Comparison of ENCODE assay signal across 10 cellular contexts in the genomic region with DNA sequence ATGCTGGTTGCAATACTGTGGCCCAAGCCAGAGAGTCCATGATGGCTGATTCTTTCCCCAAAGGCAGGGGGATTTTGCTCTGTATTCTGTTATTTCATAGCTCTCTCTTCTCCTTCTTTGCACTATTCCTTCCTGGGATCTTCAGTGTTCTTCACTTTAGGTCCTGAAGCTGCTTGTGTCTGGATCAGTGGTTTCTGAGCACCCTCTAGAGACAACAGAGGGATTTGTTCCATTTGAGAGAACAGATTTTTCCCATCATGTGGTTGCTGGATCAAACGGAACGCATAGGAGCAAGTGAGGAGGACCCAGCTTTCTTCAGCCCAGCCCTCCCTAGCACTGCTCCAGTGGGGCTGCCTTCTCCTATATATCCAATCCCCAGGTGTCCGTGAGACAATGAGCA.
A peak's percentile ranks its signal among the peaks of the same experiment; 100 is the strongest.
DNase-seq lines count a peak whose midpoint lies in the region; ATAC-seq and TF ChIP-seq lines count a peak whose summit lies in the region.
"Had no signal": no experiment of that assay in that cellular context is flagged by ENCODE, and none has a peak within 500 bp of the region (broad histone marks: within the 10 kb centered on the region; RNA-seq: fewer than 3 reads in every experiment).

No MANE protein-coding gene starts in this region.

- POLR2A ChIA-PET in PC-3 (lab: Charles Lee; ENCODE audit: unreplicated experiment), result no interaction called here

- no peaks in the 10 kb centered on the region for H3K36me3 Mint-ChIP-seq in nephron progenitor cell (ENCODE audit: low read depth)

- DNase-seq in DMS153 treated with DMSO at 0.1 percent for 48 hours (lab: John Stamatoyannopoulos, UW; ENCODE audit: unreplicated experiment) (peak; percentile 31), NCI-H1092 treated with DMSO at 0.1 percent for 48 hours (lab: John Stamatoyannopoulos, UW) (peak; percentile 60), choroid plexus epithelial cell (ENCODE audit: low read depth) (peak; percentile 1), nephron progenitor cell (no peak), PC-3 (no peak), brain microvascular endothelial cell (no peak)
- DNase-seq: activated T-cell treated with anti-CD3 and anti-CD28 coated beads, Interleukin-2, amount 50 U/mL, for 4 hours; stimulated activated CD4-positive, alpha-beta T cell treated with anti-CD3 and anti-CD28 coated beads, Interleukin-1b, Interleukin-23, amount 100 ng/mL, for 48 hours had no signal

- TF ChIP-seq CTCF in choroid plexus epithelial cell (conservative IDR thresholded peaks at IDR 0.05; ENCODE audit: low read depth, low read length) (no peak), nephron progenitor cell (IDR thresholded peaks at IDR 0.05) (peak; percentile 19), PC-3 (conservative IDR thresholded peaks at IDR 0.05; ENCODE audit: low read depth, low read length) (no peak), brain microvascular endothelial cell (IDR thresholded peaks at IDR 0.05; ENCODE audit: low read depth, low read length, missing control alignments) (no peak)

- H3K27ac Mint-ChIP-seq in nephron progenitor cell, result no peak overlapping the region

- no peaks in the 10 kb centered on the region for H4K20me1 ChIP-seq in PC-3 (ENCODE audit: low read length)

- peaks cover 5% of the 10 kb centered on the region for H3K9me3 Mint-ChIP-seq in nephron progenitor cell
- H3K9me3 Mint-ChIP-seq: activated T-cell treated with anti-CD3 and anti-CD28 coated beads, Interleukin-2, amount 50 U/mL, for 4 hours had no signal

- no peak overlapping the region for H3K4me3 Mint-ChIP-seq in nephron progenitor cell
- H3K4me3 Mint-ChIP-seq: activated T-cell treated with anti-CD3 and anti-CD28 coated beads, Interleukin-2, amount 50 U/mL, for 4 hours had no signal

- CTCF ChIA-PET in PC-3 (lab: Charles Lee), result no interaction called here

- ATAC-seq in HG02588 (IDR thresholded peaks at IDR 0.05; ENCODE audit: unreplicated experiment) (no peak), PC-3 (no peak), GM18867 (IDR thresholded peaks at IDR 0.05; ENCODE audit: unreplicated experiment) (no peak)
- ATAC-seq: activated T-cell treated with anti-CD3 and anti-CD28 coated beads, Interleukin-2, amount 50 U/mL, for 4 hours had no signal

- H3K4me1 Mint-ChIP-seq in nephron progenitor cell, result no peaks in the 10 kb centered on the region

- intact Hi-C loops in PC-3 (cut with micrococcal nuclease), result no loop called here

- no TSS peak for BruUV-seq in PC-3 (replicated peaks; lab: Mats Ljungman, UMichigan)

- H3K4me1 ChIP-seq in PC-3 (ENCODE audit: insufficient read depth, low read length), result no peaks in the 10 kb centered on the region

- H3K9me2 ChIP-seq in PC-3 (replicated peaks; ENCODE audit: low read length), result no peaks in the 10 kb centered on the region

- H3K27me3 Mint-ChIP-seq in nephron progenitor cell (ENCODE audit: low read depth, poor library complexity), result no peaks in the 10 kb centered on the region

- H3K9me3 ChIP-seq in PC-3 (ENCODE audit: low read length), result no peaks in the 10 kb centered on the region

- H3K27me3 ChIP-seq in PC-3 (ENCODE audit: low read length), result no peaks in the 10 kb centered on the region
- H3K27me3 ChIP-seq in brain microvascular endothelial cell (replicated peaks), result no peaks in the 10 kb centered on the region

- H3K79me2 ChIP-seq in PC-3 (ENCODE audit: low read length), result no peaks in the 10 kb centered on the region

- H3F3A ChIP-seq in PC-3 (ENCODE audit: low read length, unreplicated experiment), result no peaks in the 10 kb centered on the region

- H3K4me3 ChIP-seq in choroid plexus epithelial cell (ENCODE audit: low read depth, low read length) (no peak overlapping the region), PC-3 (ENCODE audit: low read length) (no peak overlapping the region), brain microvascular endothelial cell (ENCODE audit: low read depth, low read length) (no peak overlapping the region)

- H3K27ac ChIP-seq in PC-3 (ENCODE audit: low read length) (no peak overlapping the region), brain microvascular endothelial cell (no peak overlapping the region)

- H3K4me2 ChIP-seq in PC-3 (ENCODE audit: low read length), result no peak overlapping the region

- H3K9ac ChIP-seq in PC-3 (ENCODE audit: low read length), result no peak overlapping the region

- no peak overlapping the region for H2AFZ ChIP-seq in PC-3 (ENCODE audit: low read length)

- in situ Hi-C loops in brain microvascular endothelial cell (cut with HindIII; ENCODE audit: low pct_ligation_motif_present, low sequenced_read_pairs), result no loop called here

- no peaks in the 10 kb centered on the region for H3K36me3 ChIP-seq in PC-3 (ENCODE audit: low read depth, low read length)
- no peaks in the 10 kb centered on the region for H3K36me3 ChIP-seq in brain microvascular endothelial cell (replicated peaks)

Comparison
In these comparisons a context has a peak if more than half of its experiments do, and no peak if none do; other contexts are left out.
1. DNase-seq: peak in DMS153 treated with DMSO at 0.1 percent for 48 hours (single experiment), NCI-H1092 treated with DMSO at 0.1 percent for 48 hours (single experiment) and choroid plexus epithelial cell (single experiment); none in nephron progenitor cell (single experiment), PC-3 (single experiment) and brain microvascular endothelial cell (single experiment).